Comparison of ENCODE assay signal across 21 cellular contexts in genomic region chr11:70230840-70231710, GRCh38. TPM values are rescaled to one million over a fixed set of nuclear protein-coding genes. Genes with fewer than 3 reads are reported as not detected.
DNase-seq lines count a peak whose midpoint lies in the region; ATAC-seq, FAIRE-seq and TF ChIP-seq lines count a peak whose summit lies in the region.
"Had no signal": no experiment of that assay in that cellular context is flagged by ENCODE, and none has a peak within 500 bp of the region (broad histone marks: within the 10 kb centered on the region; RNA-seq: fewer than 3 reads in every experiment).

No MANE protein-coding gene starts in this region.

- H3K9me2 ChIP-seq in GM23338 (ENCODE audit: insufficient read depth): no peaks in the 10 kb centered on the region

- no peak overlapping the region for H3K4me3 Mint-ChIP-seq in GM23338
- no peak overlapping the region for H3K4me3 Mint-ChIP-seq in MCF 10A (ENCODE audit: unreplicated experiment)
- H3K4me3 Mint-ChIP-seq: CD4-positive, alpha-beta memory T cell had no signal

- H3K27me3 ChIP-seq in GM23338 (ENCODE audit: insufficient read depth) (no peaks in the 10 kb centered on the region), upper lobe of right lung (no peaks in the 10 kb centered on the region), pancreas (no peaks in the 10 kb centered on the region)

- H3K36me3 ChIP-seq in GM23338 (ENCODE audit: insufficient read depth) (no peaks in the 10 kb centered on the region), kidney (ENCODE audit: control insufficient read depth in 1 of 2, insufficient read depth in 2 of 2, low read length in 2 of 2) (no peaks in the 10 kb centered on the region), upper lobe of right lung (no peaks in the 10 kb centered on the region), pancreas (no peaks in the 10 kb centered on the region)

- 69 to 77% methylated on average over 22 of the region's 22 CpGs for WGBS in pancreas, 2 donors

- no peak overlapping the region for H3K27ac ChIP-seq in GM23338 (ENCODE audit: low read depth)
- no peak overlapping the region for H3K27ac ChIP-seq in kidney (ENCODE audit: low read depth in 2 of 2, low read length in 2 of 2)
- H3K27ac ChIP-seq in upper lobe of right lung: no peak overlapping the region
- H3K27ac ChIP-seq in pancreas: no peak overlapping the region

- H3K27me3 Mint-ChIP-seq in GM23338 (ENCODE audit: insufficient read depth, low read depth, poor library complexity) (peaks cover 7% of the 10 kb centered on the region), MCF 10A (ENCODE audit: insufficient read depth, unreplicated experiment) (no peaks in the 10 kb centered on the region)

- FAIRE-seq in kidney (lab: Jason Lieb, UNC) (no peak), pancreas (lab: Jason Lieb, UNC) (no peak)
- FAIRE-seq: D721Med, GM19239, HTR-8/SVneo had no signal

- H3K9me3 ChIP-seq in kidney (ENCODE audit: control insufficient read depth in 1 of 2, low read length in 2 of 2) (no peaks in the 10 kb centered on the region), upper lobe of right lung (no peaks in the 10 kb centered on the region), pancreas (no peaks in the 10 kb centered on the region)

- peak overlapping the region; percentile 78; the same call in 1 of the 2 replicates for H2AFZ ChIP-seq in GM23338

- H3K4me2 ChIP-seq in GM23338: no peak overlapping the region

- no peaks in the 10 kb centered on the region for H4K20me1 ChIP-seq in GM23338 (replicated peaks; ENCODE audit: insufficient read depth)

- no peak for ATAC-seq in GM23338
- peak; percentile 11 for ATAC-seq in upper lobe of right lung
- no peak for ATAC-seq in pancreas
- ATAC-seq in HG03571 (IDR thresholded peaks at IDR 0.05; ENCODE audit: unreplicated experiment): no peak
- ATAC-seq: HCT116, Panc1 had no signal

- POLR2A ChIA-PET in MCF 10A (lab: Yijun Ruan, JAX): interaction anchor here (0.8 to 2.7 kb wide), 3 partner anchors 11 to 40 kb away, joined by 3 to 12 read pairs (median 4); partner anchors contain the start of gene PPFIA1

- no peaks in the 10 kb centered on the region for H3K79me2 ChIP-seq in GM23338 (replicated peaks; ENCODE audit: insufficient read depth)

- H3K9me3 Mint-ChIP-seq in GM23338 (no peaks in the 10 kb centered on the region), MCF 10A (ENCODE audit: unreplicated experiment) (no peaks in the 10 kb centered on the region)
- H3K9me3 Mint-ChIP-seq: CD4-positive, alpha-beta memory T cell had no signal

- intact Hi-C loops in kidney (cut with DNase I) (no loop called here), upper lobe of right lung (cut with DNase I) (no loop called here), MCF 10A (cut with micrococcal nuclease) (no loop called here), pancreas (cut with DNase I) (no loop called here)

- H3K4me1 Mint-ChIP-seq in GM23338 (peaks cover 11% of the 10 kb centered on the region), MCF 10A (ENCODE audit: insufficient read depth, unreplicated experiment) (peaks cover 21% of the 10 kb centered on the region)
- H3K4me1 Mint-ChIP-seq: CD4-positive, alpha-beta memory T cell had no signal

- no peaks in the 10 kb centered on the region; the same call in 1 of the 2 replicates for H3K4me1 ChIP-seq in GM23338 (ENCODE audit: insufficient read depth)
- H3K4me1 ChIP-seq in kidney (ENCODE audit: control insufficient read depth in 1 of 2, insufficient read depth in 1 of 2, low read depth in 1 of 2, low read length in 2 of 2): peaks cover 0 to 1% of the 10 kb centered on the region in 2 donors
- H3K4me1 ChIP-seq in upper lobe of right lung: no peaks in the 10 kb centered on the region
- H3K4me1 ChIP-seq in pancreas: no peaks in the 10 kb centered on the region

- DNase-seq in GM23338 (ENCODE audit: low spot score) (no peak), cerebellum (ENCODE audit: low spot score) (peak; percentile 19), kidney (peak; percentile 55), upper lobe of right lung (no peak), MCF 10A (ENCODE audit: unreplicated experiment) (no peak), pancreas (no peak)
- DNase-seq: AML-193; CD4-positive, alpha-beta memory T cell; DMS79 treated with DMSO at 0.1 percent for 48 hours; GDM1; KG1; NCI-H1105; NCI-H1694 treated with DMSO at 0.1 percent for 48 hours; NCI-H774; SIG-M5 had no signal

- CTCF ChIA-PET in MCF 10A (lab: Yijun Ruan, JAX): interaction anchor here (0.8 to 1.1 kb wide), 2 partner anchors 16 to 34 kb away, joined by 3 read pairs; no protein-coding TSS in a partner anchor

- BruUV-seq in MCF 10A (replicated peaks; lab: Mats Ljungman, UMichigan): no TSS peak

- H3K4me3 ChIP-seq in GM23338 (no peak overlapping the region), kidney (ENCODE audit: low read length in 2 of 2) (no peak overlapping the region), upper lobe of right lung (no peak overlapping the region), pancreas (no peak overlapping the region)

- no peak overlapping the region for H3K9ac ChIP-seq in kidney (ENCODE audit: low read length in 2 of 2)

- no peaks in the 10 kb centered on the region for H3K36me3 Mint-ChIP-seq in GM23338 (ENCODE audit: low read depth)
- no peaks in the 10 kb centered on the region for H3K36me3 Mint-ChIP-seq in MCF 10A (ENCODE audit: insufficient read depth, unreplicated experiment)
- H3K36me3 Mint-ChIP-seq: CD4-positive, alpha-beta memory T cell had no signal

- TF ChIP-seq CTCF in GM23338 (conservative IDR thresholded peaks at IDR 0.05; ENCODE audit: low read depth in 2 of 2): no peak
- no peak for TF ChIP-seq CTCF in kidney (IDR thresholded peaks at IDR 0.05; ENCODE audit: borderline replicate concordance, extremely low read depth, insufficient read depth)
- TF ChIP-seq CTCF in upper lobe of right lung (IDR thresholded peaks at IDR 0.05): no peak
- TF ChIP-seq CTCF in MCF 10A (IDR thresholded peaks at IDR 0.05; ENCODE audit: unreplicated experiment): no peak
- no peak for TF ChIP-seq CTCF in pancreas (IDR thresholded peaks at IDR 0.05)

- H3K27ac Mint-ChIP-seq in GM23338: no peak overlapping the region
- H3K27ac Mint-ChIP-seq in MCF 10A (ENCODE audit: low read depth, unreplicated experiment): no peak overlapping the region

- no peaks in the 10 kb centered on the region for H3F3A ChIP-seq in GM23338 (replicated peaks; ENCODE audit: low read depth)

TF ChIP-seq in GM23338, 12 proteins besides CTCF, POLR2A, EP300 and RAD21 (continues in another document):
- TF ChIP-seq ETS1 (IDR thresholded peaks at IDR 0.05): no peak

RNA-seq across cellular contexts. Expression of gene FADD, which starts 28.0 kb away (rescaled TPM):
- total RNA-seq in GM23338 (2014; rRNA removed; shearing (Covaris generic)): 50.6 and 65.8 TPM in 2 replicates
- polyA plus RNA-seq in GM23338 (2016; fragmentation: Nextera tagmentation; extraction: Ambion mirVana): 19.6 and 19.7 TPM in 2 replicates
- total RNA-seq in cerebellum: 11.2 TPM
- total RNA-seq in kidney: 31.5 TPM
- polyA plus RNA-seq in kidney (ENCODE audit: insufficient read depth, low read depth, low replicate concordance): 27.8 TPM
- total RNA-seq in upper lobe of right lung: 21.3 TPM
- total RNA-seq in MCF 10A (2022): 37.1 and 44.1 TPM in 2 replicates
- 10 to 100 TPM in 1 of 6 donors, 1 to 10 TPM in 5; 5.1 to 11.6 (median 7.6) TPM for total RNA-seq in pancreas
- polyA plus RNA-seq in pancreas: 1 to 10 TPM; 5.5 to 8.2 TPM

RNA-seq across cellular contexts. Expression of gene PPFIA1, which starts 39.4 kb away (rescaled TPM):
- 62.0 and 66.6 TPM in 2 replicates for total RNA-seq in GM23338 (2014; rRNA removed; shearing (Covaris generic))
- polyA plus RNA-seq in GM23338 (2016; fragmentation: Nextera tagmentation; extraction: Ambion mirVana): 41.7 and 47.0 TPM in 2 replicates
- total RNA-seq in cerebellum: 45.7 TPM
- total RNA-seq in kidney: 53.0 TPM
- polyA plus RNA-seq in kidney (ENCODE audit: insufficient read depth, low read depth, low replicate concordance): 19.1 TPM
- 73.3 TPM for total RNA-seq in upper lobe of right lung
- total RNA-seq in MCF 10A (2022): 78.4 and 78.8 TPM in 2 replicates
- total RNA-seq in pancreas: 10 to 100 TPM; 14.9 to 28.7 (median 21.1) TPM
- 10 to 100 TPM; 18.3 to 24.9 TPM for polyA plus RNA-seq in pancreas

Comparison
In these comparisons a context has a peak if more than half of its experiments do, and no peak if none do; other contexts are left out.
1. DNase-seq: peak in cerebellum (single experiment) and kidney (single experiment); none in GM23338 (single experiment), upper lobe of right lung (single experiment), MCF 10A (single experiment) and pancreas (0 of 6).